ENCODE assay signal across 12 cellular contexts in genomic region chr7:150376560-150376959, GRCh38. TPM values are rescaled to one million over a fixed set of nuclear protein-coding genes. Genes with fewer than 3 reads are reported as not detected.
DNase-seq lines count a peak whose midpoint lies in the region; ATAC-seq and TF ChIP-seq lines count a peak whose summit lies in the region.
"Had no signal": no experiment of that assay in that cellular context is flagged by ENCODE, and none has a peak within 500 bp of the region (broad histone marks: within the 10 kb centered on the region; RNA-seq: fewer than 3 reads in every experiment).

No MANE protein-coding gene starts in this region.

- WGBS in H9 (ENCODE audit: extremely low coverage, insufficient read length, low lambda C conversion rate) = no CpG with 5 or more reads among the region's 6 CpGs
- WGBS in GM23248 (ENCODE audit: low coverage in 1 of 2, low lambda C conversion rate in 2 of 2, missing lambda C conversion rate in 2 of 2), 2 experiments = 91 to 94% methylated on average over 6 of the region's 6 CpGs

- no peak overlapping the region for H2AK5ac ChIP-seq in H9 (ENCODE audit: insufficient read length, low read length)

- peak overlapping the region; percentile 86 for H3K27ac Mint-ChIP-seq in CD4-positive, alpha-beta T cell
- H3K27ac Mint-ChIP-seq in H9 = peak overlapping the region in 2 of 3 experiments; percentile 8 to 66; a peak in 4 of 7 replicates
- H3K27ac Mint-ChIP-seq in brain = peak overlapping the region; percentile 35 to 91 (median 56)
- H3K27ac Mint-ChIP-seq in neural progenitor cell = no peak overlapping the region

- no peaks in the 10 kb centered on the region for H3K27me3 ChIP-seq in CD4-positive, alpha-beta T cell (ENCODE audit: control insufficient read depth, insufficient read depth, low read length)
- H3K27me3 ChIP-seq in H9 (ENCODE audit: insufficient read depth, low read length) = no peaks in the 10 kb centered on the region
- H3K27me3 ChIP-seq in neural progenitor cell = no peaks in the 10 kb centered on the region
- H3K27me3 ChIP-seq in GM23248 (replicated peaks; ENCODE audit: insufficient read depth) = no peaks in the 10 kb centered on the region

- peaks cover 12% of the 10 kb centered on the region; the same call in 1 of the 2 replicates for H3K4me1 ChIP-seq in H9 (ENCODE audit: insufficient read depth, low read length)
- peaks cover 21% of the 10 kb centered on the region for H3K4me1 ChIP-seq in neural progenitor cell
- peaks cover 8% of the 10 kb centered on the region; the same call in 1 of the 2 replicates for H3K4me1 ChIP-seq in GM23248 (ENCODE audit: insufficient read depth)

- H3K9me2 ChIP-seq in GM23248 (ENCODE audit: insufficient read depth) = no peaks in the 10 kb centered on the region

- peaks cover 68% of the 10 kb centered on the region for H3K4me1 Mint-ChIP-seq in CD4-positive, alpha-beta T cell (ENCODE audit: low read depth)
- H3K4me1 Mint-ChIP-seq in H9 (peaks cover 60 to 70% of the 10 kb centered on the region in 2 experiments), brain (peaks cover 71% of the 10 kb centered on the region), neural progenitor cell (peaks cover 64% of the 10 kb centered on the region)

- H2BK15ac ChIP-seq in H9 (ENCODE audit: low read depth, low read length) = no peak overlapping the region

- H3K18ac ChIP-seq in H9 (ENCODE audit: insufficient read length, low read depth, low read length) = no peak overlapping the region

- no peak overlapping the region for H2BK20ac ChIP-seq in H9 (ENCODE audit: low read depth, low read length, poor library complexity, severe bottlenecking)

- H3F3A ChIP-seq in neural progenitor cell (ENCODE audit: low read depth) (peaks cover 43% of the 10 kb centered on the region), GM23248 (ENCODE audit: insufficient read depth) (0 out of 2 replicates have a peak, but pooled peaks cover 7% of the 10 kb centered on the region)

- H3K27ac ChIP-seq in CD4-positive, alpha-beta T cell (ENCODE audit: low read depth, low read length) = no peak overlapping the region
- H3K27ac ChIP-seq in H9 (ENCODE audit: insufficient read length, low read depth, low read length) (no peak overlapping the region), neural progenitor cell (no peak overlapping the region), GM23248 (no peak overlapping the region)

- H3K27me3 Mint-ChIP-seq in CD4-positive, alpha-beta T cell = no peaks in the 10 kb centered on the region
- no peaks in the 10 kb centered on the region for H3K27me3 Mint-ChIP-seq in H9 (ENCODE audit: low read depth)
- peaks cover 7% of the 10 kb centered on the region for H3K27me3 Mint-ChIP-seq in brain
- peaks cover 18% of the 10 kb centered on the region for H3K27me3 Mint-ChIP-seq in neural progenitor cell (ENCODE audit: insufficient read depth, low read depth)

- peaks cover 11% of the 10 kb centered on the region for H3K23me2 ChIP-seq in H9 (ENCODE audit: insufficient read length, low read depth, low read length, poor library complexity, severe bottlenecking)

- no peak overlapping the region for H3K23ac ChIP-seq in H9 (ENCODE audit: insufficient read length, low read depth, low read length)

- H2BK120ac ChIP-seq in H9 (ENCODE audit: low read depth, low read length, poor library complexity, severe bottlenecking) = no peak overlapping the region

- peaks cover 32% of the 10 kb centered on the region for H3K36me3 Mint-ChIP-seq in CD4-positive, alpha-beta T cell (ENCODE audit: low read depth)
- H3K36me3 Mint-ChIP-seq in H9 (ENCODE audit: insufficient read depth in 1 of 3, low read depth in 3 of 3) (peaks cover 26 to 36% (median 26%) of the 10 kb centered on the region in 3 experiments; a peak in 6 of 7 replicates), brain (peaks cover 32% of the 10 kb centered on the region), neural progenitor cell (peaks cover 22% of the 10 kb centered on the region)

- H3K4ac ChIP-seq in H9 (ENCODE audit: low read depth, low read length) = no peak overlapping the region

- H2AFZ ChIP-seq in H9 (ENCODE audit: low read length) = no peak overlapping the region
- no peak overlapping the region for H2AFZ ChIP-seq in neural progenitor cell (replicated peaks)
- H2AFZ ChIP-seq in GM23248 = no peak overlapping the region

- H3K9me3 Mint-ChIP-seq in CD4-positive, alpha-beta T cell = no peaks in the 10 kb centered on the region
- H3K9me3 Mint-ChIP-seq in H9 (no peaks in the 10 kb centered on the region), brain (no peaks in the 10 kb centered on the region), neural progenitor cell (no peaks in the 10 kb centered on the region)

- H4K5ac ChIP-seq in H9 (ENCODE audit: insufficient read length, low read depth, low read length) = no peak overlapping the region

- H4K8ac ChIP-seq in H9 (replicated peaks; ENCODE audit: insufficient read length, low read depth, low read length) = no peak overlapping the region

- CTCF ChIA-PET in CD4-positive, alpha-beta T cell (lab: Charles Lee) = interaction anchor here (1.9 kb wide), 1 partner anchor 20 kb away, joined by 9 read pairs; no protein-coding TSS in a partner anchor

- H3K9ac ChIP-seq in H9 (ENCODE audit: extremely low read depth, insufficient read length, low read length) (no peak overlapping the region), neural progenitor cell (no peak overlapping the region), GM23248 (no peak overlapping the region)

- intact Hi-C loops in CD4-positive, alpha-beta T cell (cut with DNase I, micrococcal nuclease) = no loop called here

- TF ChIP-seq CTCF in CD4-positive, alpha-beta T cell (IDR thresholded peaks at IDR 0.05) = no peak
- TF ChIP-seq CTCF in H9 (conservative IDR thresholded peaks at IDR 0.05) (no peak), brain (conservative IDR thresholded peaks at IDR 0.05) (no peak), neural progenitor cell (IDR thresholded peaks at IDR 0.05) (no peak)

- H3K4me3 ChIP-seq in neural progenitor cell (no peak overlapping the region), GM23248 (no peak overlapping the region)

- no peak for DNase-seq in CD4-positive, alpha-beta T cell
- no peak for DNase-seq in H9
- DNase-seq in neural progenitor cell (ENCODE audit: low spot score) = peak; percentile 4
- no peak for DNase-seq in HPDE6-E6E7 (ENCODE audit: extremely low spot score)
- no peak for DNase-seq in GM23248
- DNase-seq in MV-4-11 (lab: John Stamatoyannopoulos, UW) = no peak
- no peak for DNase-seq in putamen (ENCODE audit: low spot score)
- DNase-seq: DMS153, NCI-H1694 treated with DMSO at 0.1 percent for 48 hours, OCI-M1 had no signal

- H3K9me3 ChIP-seq in CD4-positive, alpha-beta T cell (ENCODE audit: control insufficient read depth, low read length) = no peaks in the 10 kb centered on the region
- H3K9me3 ChIP-seq in H9 (ENCODE audit: control insufficient read depth, low read depth, low read length) (no peaks in the 10 kb centered on the region), neural progenitor cell (ENCODE audit: low read depth) (no peaks in the 10 kb centered on the region), GM23248 (ENCODE audit: low read depth) (no peaks in the 10 kb centered on the region)

- H3K79me2 ChIP-seq in H9 (ENCODE audit: insufficient read depth, low read length) = peaks cover 4% of the 10 kb centered on the region; the same call in 1 of the 2 replicates
- peaks cover 50% of the 10 kb centered on the region for H3K79me2 ChIP-seq in neural progenitor cell (ENCODE audit: low read depth)
- H3K79me2 ChIP-seq in GM23248 (ENCODE audit: insufficient read depth) = no peaks in the 10 kb centered on the region

- in situ Hi-C loops in GM23248 (cut with MboI) = no loop called here

- H2BK5ac ChIP-seq in H9 (ENCODE audit: insufficient read length, low read length) = no peak overlapping the region

- peak overlapping the region; percentile 85 for H3K4me3 Mint-ChIP-seq in CD4-positive, alpha-beta T cell
- H3K4me3 Mint-ChIP-seq in H9 (peak overlapping the region in 1 of 2 experiments; percentile 33; a peak in 1 of 5 replicates), brain (peak overlapping the region in 2 of 5 experiments; percentile 1 to 71), neural progenitor cell (peak overlapping the region; percentile 42)

- no peak overlapping the region for H3K56ac ChIP-seq in H9 (ENCODE audit: insufficient read length, low read depth, low read length)

- no peaks in the 10 kb centered on the region for H3K79me1 ChIP-seq in H9 (ENCODE audit: insufficient read depth, low read depth, low read length, poor library complexity, severe bottlenecking)

- H3T11ph ChIP-seq in H9 (ENCODE audit: low read length) = no peak overlapping the region

- H3K4me2 ChIP-seq in H9 (ENCODE audit: insufficient read depth, insufficient read length, low read length) (no peak overlapping the region), neural progenitor cell (no peak overlapping the region), GM23248 (ENCODE audit: unreplicated experiment) (no peak overlapping the region)

- no peak overlapping the region for H2BK12ac ChIP-seq in H9 (ENCODE audit: insufficient read length, low read depth, low read length)

- no peaks in the 10 kb centered on the region for H3K36me3 ChIP-seq in neural progenitor cell
- 0 out of 2 replicates have a peak, but pooled peaks cover 2% of the 10 kb centered on the region for H3K36me3 ChIP-seq in GM23248 (ENCODE audit: low read depth)

- POLR2A ChIA-PET in CD4-positive, alpha-beta T cell (lab: Charles Lee) = no interaction called here

- H4K91ac ChIP-seq in H9 (ENCODE audit: insufficient read length, low read depth, low read length) = no peak overlapping the region

- no peak for ATAC-seq in CD4-positive, alpha-beta T cell (ENCODE audit: poor library complexity)

- H4K20me1 ChIP-seq in H9 (ENCODE audit: control insufficient read depth, insufficient read depth, insufficient read length) (no peaks in the 10 kb centered on the region), neural progenitor cell (ENCODE audit: low read depth) (peaks cover 47% of the 10 kb centered on the region), GM23248 (ENCODE audit: insufficient read depth) (no peaks in the 10 kb centered on the region)

- H3K14ac ChIP-seq in H9 (ENCODE audit: insufficient read depth, low read length) = no peak overlapping the region; the same call in 1 of the 2 replicates

RNA-seq across cellular contexts. Expression of gene ZNF775, which starts 2.6 kb away (rescaled TPM):
- total RNA-seq in CD4-positive, alpha-beta T cell = under 1 TPM; 0.38 to 0.45 TPM
- total RNA-seq in H9 (2021) (9.7 and 10.5 TPM in 2 replicates), neural progenitor cell (ENCODE audit: low replicate concordance) (3.0 and 26.1 TPM in 2 replicates)
- polyA plus RNA-seq in brain (ENCODE audit: insufficient read depth, low read depth, low replicate concordance) (23.0 TPM), GM23248 (2016; fragmentation: Nextera tagmentation; extraction: Ambion mirVana) (0.75 and 1.6 TPM in 2 replicates)
- 3.9 and 5.2 TPM in 2 replicates for total RNA-seq in GM23248 (2014; rRNA removed; shearing (Covaris generic))

RNA-seq across cellular contexts. Expression of gene REPIN1, which starts 7.9 kb away (rescaled TPM):
- total RNA-seq in CD4-positive, alpha-beta T cell = 10 to 100 TPM; 58.2 to 59.8 TPM
- total RNA-seq in H9 (2021) (105 and 106 TPM in 2 replicates), neural progenitor cell (ENCODE audit: low replicate concordance) (18.0 and 58.9 TPM in 2 replicates)
- polyA plus RNA-seq in brain (ENCODE audit: insufficient read depth, low read depth, low replicate concordance) (146 TPM), GM23248 (2016; fragmentation: Nextera tagmentation; extraction: Ambion mirVana) (15.8 and 17.3 TPM in 2 replicates)
- total RNA-seq in GM23248 (2014; rRNA removed; shearing (Covaris generic)) = 48.1 and 53.5 TPM in 2 replicates

RNA-seq across cellular contexts. Expression of gene RARRES2, which starts 35.1 kb away (rescaled TPM):
- not detected for total RNA-seq in CD4-positive, alpha-beta T cell
- 59.9 and 60.9 TPM in 2 replicates for total RNA-seq in H9 (2021)
- 33.0 TPM for polyA plus RNA-seq in brain (ENCODE audit: insufficient read depth, low read depth, low replicate concordance)
- 0.19 and 0.43 TPM in 2 replicates for total RNA-seq in neural progenitor cell (ENCODE audit: low replicate concordance)
- total RNA-seq in GM23248 (2014; rRNA removed; shearing (Covaris generic)) = not detected in 2 replicates
- not detected in 2 replicates for polyA plus RNA-seq in GM23248 (2016; fragmentation: Nextera tagmentation; extraction: Ambion mirVana)
- total RNA-seq: HT1080 had no signal

RNA-seq across cellular contexts. Expression of gene ACTR3C, which starts 53.2 kb away (rescaled TPM):
- total RNA-seq in CD4-positive, alpha-beta T cell = 1 to 10 TPM; 1.9 to 3.4 TPM
- 1.2 and 2.2 TPM in 2 replicates for total RNA-seq in H9 (2021)
- 3.0 TPM for polyA plus RNA-seq in brain (ENCODE audit: insufficient read depth, low read depth, low replicate concordance)
- not detected in 2 replicates for total RNA-seq in neural progenitor cell (ENCODE audit: low replicate concordance)
- not detected in 2 replicates for total RNA-seq in GM23248 (2014; rRNA removed; shearing (Covaris generic))
- not detected in 2 replicates for polyA plus RNA-seq in GM23248 (2016; fragmentation: Nextera tagmentation; extraction: Ambion mirVana)
- total RNA-seq: HT1080 had no signal

RNA-seq across cellular contexts. Expression of gene LRRC61, which starts 53.4 kb away (rescaled TPM):
- total RNA-seq in CD4-positive, alpha-beta T cell = 1 to 10 TPM; 3.1 to 5.0 TPM
- total RNA-seq in H9 (2021) (24.4 and 27.4 TPM in 2 replicates), neural progenitor cell (ENCODE audit: low replicate concordance) (2.0 and 14.3 TPM in 2 replicates)
- polyA plus RNA-seq in brain (ENCODE audit: insufficient read depth, low read depth, low replicate concordance) (90.8 TPM), GM23248 (2016; fragmentation: Nextera tagmentation; extraction: Ambion mirVana) (not detected in 2 replicates)
- not detected in 2 replicates for total RNA-seq in GM23248 (2014; rRNA removed; shearing (Covaris generic))
- total RNA-seq: HT1080 had no signal

Comparison
In these comparisons a context has a peak if more than half of its experiments do, and no peak if none do; other contexts are left out.
1. RNA of gene RARRES2, which starts 35.1 kb away (total RNA-seq): 59.9 to 60.9 TPM in H9; 0.19 to 0.43 TPM in neural progenitor cell, not detected in CD4-positive, alpha-beta T cell and not detected in GM23248; every median in the first group is over 10 times any median in the second.